1 cellular context compared by ENCODE assay signal in the genomic region with DNA sequence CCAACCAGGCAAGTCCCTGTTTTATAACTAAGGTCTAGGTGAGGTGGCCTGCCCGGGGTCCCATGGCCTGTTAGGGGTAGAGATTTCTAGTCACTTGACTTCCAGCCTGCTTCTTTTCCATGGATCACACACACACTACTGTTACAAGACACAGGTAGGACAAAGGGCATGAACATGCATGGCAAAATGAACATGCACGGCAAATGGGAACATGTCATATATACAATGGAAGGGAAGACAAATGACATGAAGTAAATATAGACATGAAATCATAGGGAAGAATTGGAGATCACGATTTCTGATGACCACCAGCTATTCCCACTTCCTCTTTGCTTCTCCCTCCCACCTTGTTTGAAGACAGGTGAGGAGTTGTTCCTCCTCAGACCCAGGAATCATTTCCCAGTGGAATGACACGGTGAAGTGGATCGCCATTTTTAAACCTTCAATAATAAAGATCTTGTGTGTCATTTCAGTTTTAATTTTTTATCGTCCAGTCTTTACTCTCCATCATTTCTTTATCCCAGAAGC.
TF ChIP-seq lines count a peak whose summit lies in the region.

No MANE protein-coding gene starts in this region.

TF ChIP-seq in K562, 482 proteins besides CTCF, POLR2A, EP300 and RAD21 (continued from another document):
- no peak for TF ChIP-seq HDAC2 (IDR thresholded peaks at IDR 0.05)
TF ChIP-seq in K562: peak in this region for 1.
